ENCODE assay signal across 33 cellular contexts in the genomic region with DNA sequence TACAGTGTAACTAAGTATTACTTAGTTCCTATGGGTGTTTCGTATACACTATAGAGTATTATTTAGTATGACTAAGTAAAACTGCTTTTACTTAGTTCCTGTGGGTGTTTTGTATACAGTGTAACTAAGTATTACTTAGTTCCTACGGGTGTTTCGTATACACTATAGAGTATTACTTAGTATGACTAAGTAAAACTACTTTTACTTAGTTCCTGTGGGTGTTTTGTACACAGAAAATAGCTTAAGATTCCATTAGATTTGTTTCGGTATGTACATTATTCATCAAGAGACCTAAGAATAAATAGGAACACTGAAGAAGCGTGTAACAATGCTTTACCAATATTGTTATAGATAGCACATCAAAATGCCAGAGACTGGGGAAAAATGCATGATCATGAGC. TPM values are rescaled to one million over a fixed set of nuclear protein-coding genes. Genes with fewer than 3 reads are reported as not detected.
DNase-seq lines count a peak whose midpoint lies in the region; ATAC-seq and TF ChIP-seq lines count a peak whose summit lies in the region.
"Had no signal": no experiment of that assay in that cellular context is flagged by ENCODE, and none has a peak within 500 bp of the region (broad histone marks: within the 10 kb centered on the region; RNA-seq: fewer than 3 reads in every experiment).

No MANE protein-coding gene starts in this region.

- no peak for TF ChIP-seq POLR2A in sigmoid colon (IDR thresholded peaks at IDR 0.05)

- H3K4me3 ChIP-seq in Panc1 (ENCODE audit: low read depth in 2 of 2, low read length in 2 of 2) (no peak overlapping the region), mesenchymal stem cell (ENCODE audit: insufficient read depth in 1 of 2, low read depth in 1 of 2, low read length in 2 of 2) (no peak overlapping the region), sigmoid colon (no peak overlapping the region)
- H3K4me3 ChIP-seq: esophagus muscularis mucosa, heart left ventricle, left lung, right atrium auricular region, stomach, thyroid gland, uterus had no signal

- H4K91ac ChIP-seq in mesenchymal stem cell (ENCODE audit: low read length): no peak overlapping the region

- peak; percentile 64 to 86 for ATAC-seq in activated CD4-positive, CD25-positive, alpha-beta regulatory T cell treated with anti-CD3 and anti-CD28 coated beads, Interleukin-2, amount 50 U/mL, for 24 hours
- ATAC-seq in HG02973 (IDR thresholded peaks at IDR 0.05; ENCODE audit: unreplicated experiment) (peak; percentile 61), Panc1 (peak; percentile 56; the same call in 1 of the 2 replicates)
- ATAC-seq in stimulated activated naive B cell treated with anti-CD40 and anti-IgM and Interleukin-4, amounts not matched to agents 10 μg/mL and 1 μg/mL and 100 μg/mL, for 72 hours (replicated peaks): no peak
- ATAC-seq: heart left ventricle, left lung had no signal

- no peak overlapping the region for H2BK5ac ChIP-seq in mesenchymal stem cell (ENCODE audit: low read depth, low read length, poor library complexity, severe bottlenecking)

- no peaks in the 10 kb centered on the region for H3K4me1 Mint-ChIP-seq in stimulated activated naive B cell treated with anti-CD40 and anti-IgM and Interleukin-4, amounts not matched to agents 10 μg/mL and 1 μg/mL and 100 μg/mL, for 72 hours
- H3K4me1 Mint-ChIP-seq: brain, memory B cell had no signal

- H3K27ac ChIP-seq in Panc1 (ENCODE audit: low read length) (no peak overlapping the region), mesenchymal stem cell (ENCODE audit: low read length, poor library complexity, severe bottlenecking) (no peak overlapping the region), sigmoid colon (no peak overlapping the region)
- H3K27ac ChIP-seq: esophagus muscularis mucosa, heart left ventricle, left lung, right atrium auricular region, stomach, thyroid gland, uterus had no signal

- no CpG with 5 or more reads among the region's 5 CpGs for WGBS in mesenchymal stem cell
- WGBS in sigmoid colon, 2 donors: 76 to 81% methylated on average over 5 of the region's 5 CpGs

- H3K36me3 ChIP-seq in Panc1 (ENCODE audit: control insufficient read depth, insufficient read depth, low read length) (no peaks in the 10 kb centered on the region), mesenchymal stem cell (ENCODE audit: control insufficient read depth in 1 of 2, insufficient read depth in 2 of 2, low read depth in 1 of 2, low read length in 2 of 2) (peaks cover 0 to 15% of the 10 kb centered on the region in 2 experiments), sigmoid colon (no peaks in the 10 kb centered on the region)
- H3K36me3 ChIP-seq: esophagus muscularis mucosa, heart left ventricle, left lung, right atrium auricular region, stomach, thyroid gland, uterus had no signal

- H3K4me2 ChIP-seq in mesenchymal stem cell (ENCODE audit: low read length, poor library complexity, severe bottlenecking): no peak overlapping the region
- H3K4me2 ChIP-seq: SK-N-SH had no signal

- H3K27me3 ChIP-seq in Panc1 (ENCODE audit: control insufficient read depth, insufficient read depth, low read length) (no peaks in the 10 kb centered on the region), mesenchymal stem cell (ENCODE audit: control insufficient read depth in 1 of 2, insufficient read depth in 1 of 2, low read length in 2 of 2) (no peaks in the 10 kb centered on the region), sigmoid colon (no peaks in the 10 kb centered on the region)
- H3K27me3 ChIP-seq: right atrium auricular region, stomach, thyroid gland, uterus had no signal

- peaks cover 3% of the 10 kb centered on the region; the same call in 1 of the 2 replicates for H3K4me1 ChIP-seq in Panc1 (ENCODE audit: control insufficient read depth, insufficient read depth, low read length)
- H3K4me1 ChIP-seq in mesenchymal stem cell (ENCODE audit: control insufficient read depth, insufficient read depth, low read depth, low read length): peaks cover 5% of the 10 kb centered on the region
- H3K4me1 ChIP-seq in sigmoid colon: no peaks in the 10 kb centered on the region
- H3K4me1 ChIP-seq: esophagus muscularis mucosa, heart left ventricle, left lung, right atrium auricular region, stomach, thyroid gland, uterus had no signal

- no peaks in the 10 kb centered on the region for H3K9me3 ChIP-seq in Panc1 (ENCODE audit: control insufficient read depth, insufficient read depth, low read depth, low read length)
- no peaks in the 10 kb centered on the region for H3K9me3 ChIP-seq in mesenchymal stem cell (ENCODE audit: control insufficient read depth, low read length)
- H3K9me3 ChIP-seq in sigmoid colon: no peaks in the 10 kb centered on the region
- H3K9me3 ChIP-seq: esophagus muscularis mucosa, heart left ventricle, left lung, right atrium auricular region, SK-N-SH, stomach, thyroid gland, uterus had no signal

- CTCF ChIA-PET in Panc1 (lab: Charles Lee): no interaction called here

- TF ChIP-seq CTCF in Panc1 (IDR thresholded peaks at IDR 0.05) (no peak), sigmoid colon (IDR thresholded peaks at IDR 0.05) (no peak)

- no peak overlapping the region for H3K18ac ChIP-seq in mesenchymal stem cell (ENCODE audit: low read depth in 1 of 2, low read length in 2 of 2)

- H3K14ac ChIP-seq in mesenchymal stem cell (ENCODE audit: low read length in 2 of 2): no peak overlapping the region

- intact Hi-C loops in Panc1 (cut with micrococcal nuclease; ENCODE audit: unreplicated experiment): no loop called here
- intact Hi-C loops in sigmoid colon (cut with DNase I): no loop called here

- no peak overlapping the region for H2AK5ac ChIP-seq in mesenchymal stem cell (ENCODE audit: low read length, severe bottlenecking)

- TF ChIP-seq EP300 in sigmoid colon (IDR thresholded peaks at IDR 0.05): no peak

- no peak overlapping the region for H2BK120ac ChIP-seq in mesenchymal stem cell (ENCODE audit: low read depth, low read length)

- H3K4me3 Mint-ChIP-seq in stimulated activated naive B cell treated with anti-CD40 and anti-IgM and Interleukin-4, amounts not matched to agents 10 μg/mL and 1 μg/mL and 100 μg/mL, for 72 hours: no peak overlapping the region
- H3K4me3 Mint-ChIP-seq: activated CD4-positive, alpha-beta memory T cell treated with anti-CD3 and anti-CD28 coated beads for 36 hours; activated naive CD4-positive, alpha-beta T cell treated with anti-CD3 and anti-CD28 coated beads, Interleukin-2, amount 50 U/mL, for 24 hours; brain; dendritic cell treated with granulocyte-macrophage colony-stimulating factor and Interleukin-4, amounts not matched to agents 40 ng/mL and 50 ng/mL, for 4 days; memory B cell; T-helper 1 cell treated with Interleukin-12 subunit alpha and Interleukin-12 subunit beta and Interleukin-4 antibody, amounts not matched to agents 30 μg/mL and 1 μg/mL, for 36 hours had no signal

- POLR2A ChIA-PET in Panc1 (lab: Charles Lee): interaction anchor here (0.8 kb wide), 1 partner anchor 25 kb away, joined by 4 read pairs; no protein-coding TSS in a partner anchor

- peaks cover 10% of the 10 kb centered on the region for H3K79me1 ChIP-seq in mesenchymal stem cell (replicated peaks; ENCODE audit: low read length, poor library complexity, severe bottlenecking)

- no peak overlapping the region for H2AFZ ChIP-seq in mesenchymal stem cell (ENCODE audit: low read depth, low read length)

- BruUV-seq in Panc1 (replicated peaks; lab: Mats Ljungman, UMichigan): no TSS peak

- in situ Hi-C loops in Panc1 (cut with HindIII; ENCODE audit: low pct_unique_long_range_greater_than_20kb, low sequenced_read_pairs): no loop called here

- DNase-seq in activated CD4-positive, CD25-positive, alpha-beta regulatory T cell (lab: John Stamatoyannopoulos, UW): no peak
- DNase-seq in Panc1 (ENCODE audit: low read depth, low spot score) (no peak), mesenchymal stem cell (peak; percentile 38), midbrain (lab: John Stamatoyannopoulos, UW) (no peak), sigmoid colon (no peak)
- DNase-seq in stimulated activated naive B cell treated with anti-CD40 and anti-IgM and Interleukin-4, amounts not matched to agents 10 μg/mL and 1 μg/mL and 100 μg/mL, for 72 hours: no peak
- DNase-seq: 8988T; activated CD4-positive, alpha-beta memory T cell treated with anti-CD3 and anti-CD28 coated beads for 36 hours; activated CD8-positive, alpha-beta memory T cell treated with anti-CD3 and anti-CD28 coated beads, Interleukin-2, amount 50 U/mL, for 48 hours; amniotic stem cell; DMS79 treated with DMSO at 0.1 percent for 48 hours; foreskin fibroblast; H7; heart left ventricle; islet precursor cell; left lung; NCI-H446 treated with DMSO at 0.1 percent for 48 hours; NCI-H82; SK-N-SH; stimulated activated CD4-positive, alpha-beta T cell treated with anti-CD3 and anti-CD28 coated beads, Interleukin-2, amount 100 ng/mL, for 24 hours; stimulated activated CD8-positive, alpha-beta memory T cell treated with anti-CD3 and anti-CD28 coated beads, Interleukin-4, amount 100 ng/mL, for 48 hours; stomach; thyroid gland; uterus had no signal

- H3K4ac ChIP-seq in mesenchymal stem cell (ENCODE audit: low read depth in 1 of 2, low read length in 2 of 2): no peak overlapping the region

- H2BK15ac ChIP-seq in mesenchymal stem cell (ENCODE audit: low read depth, poor library complexity, severe bottlenecking): no peak overlapping the region

- H4K8ac ChIP-seq in mesenchymal stem cell (ENCODE audit: low read length): no peak overlapping the region

- H3K27me3 Mint-ChIP-seq in stimulated activated naive B cell treated with anti-CD40 and anti-IgM and Interleukin-4, amounts not matched to agents 10 μg/mL and 1 μg/mL and 100 μg/mL, for 72 hours: peaks cover 10 to 11% of the 10 kb centered on the region in 2 donors
- H3K27me3 Mint-ChIP-seq: brain, memory B cell had no signal

- H3K9me3 Mint-ChIP-seq in stimulated activated naive B cell treated with anti-CD40 and anti-IgM and Interleukin-4, amounts not matched to agents 10 μg/mL and 1 μg/mL and 100 μg/mL, for 72 hours: no peaks in the 10 kb centered on the region
- H3K9me3 Mint-ChIP-seq: activated CD4-positive, alpha-beta memory T cell treated with anti-CD3 and anti-CD28 coated beads for 36 hours; activated naive CD4-positive, alpha-beta T cell treated with anti-CD3 and anti-CD28 coated beads, Interleukin-2, amount 50 U/mL, for 24 hours; dendritic cell treated with granulocyte-macrophage colony-stimulating factor and Interleukin-4, amounts not matched to agents 40 ng/mL and 50 ng/mL, for 4 days; memory B cell; T-helper 1 cell treated with Interleukin-12 subunit alpha and Interleukin-12 subunit beta and Interleukin-4 antibody, amounts not matched to agents 30 μg/mL and 1 μg/mL, for 36 hours had no signal

- H2BK12ac ChIP-seq in mesenchymal stem cell (ENCODE audit: low read length in 2 of 2): no peak overlapping the region

- H3K27ac Mint-ChIP-seq in stimulated activated naive B cell treated with anti-CD40 and anti-IgM and Interleukin-4, amounts not matched to agents 10 μg/mL and 1 μg/mL and 100 μg/mL, for 72 hours: no peak overlapping the region
- H3K27ac Mint-ChIP-seq: activated CD4-positive, alpha-beta memory T cell treated with anti-CD3 and anti-CD28 coated beads for 36 hours; activated naive CD4-positive, alpha-beta T cell treated with anti-CD3 and anti-CD28 coated beads, Interleukin-2, amount 50 U/mL, for 24 hours; dendritic cell treated with granulocyte-macrophage colony-stimulating factor and Interleukin-4, amounts not matched to agents 40 ng/mL and 50 ng/mL, for 4 days; memory B cell; T-helper 1 cell treated with Interleukin-12 subunit alpha and Interleukin-12 subunit beta and Interleukin-4 antibody, amounts not matched to agents 30 μg/mL and 1 μg/mL, for 36 hours had no signal

- no peak overlapping the region for H3K23ac ChIP-seq in mesenchymal stem cell (ENCODE audit: low read length in 2 of 2)

- H3K36me3 Mint-ChIP-seq in stimulated activated naive B cell treated with anti-CD40 and anti-IgM and Interleukin-4, amounts not matched to agents 10 μg/mL and 1 μg/mL and 100 μg/mL, for 72 hours: no peaks in the 10 kb centered on the region
- H3K36me3 Mint-ChIP-seq: activated CD4-positive, alpha-beta memory T cell treated with anti-CD3 and anti-CD28 coated beads for 36 hours; activated naive CD4-positive, alpha-beta T cell treated with anti-CD3 and anti-CD28 coated beads, Interleukin-2, amount 50 U/mL, for 24 hours; memory B cell had no signal

- no peak overlapping the region for H3K9ac ChIP-seq in mesenchymal stem cell (ENCODE audit: low read length)
- H3K9ac ChIP-seq: SK-N-SH had no signal

RNA-seq across cellular contexts. Expression of a gene that starts 25.0 kb away (rescaled TPM):
- total RNA-seq in Panc1 (2021; ENCODE audit: unreplicated experiment) (80.2 TPM), sigmoid colon (1 to 10 TPM in 3 of 4 donors, under 1 TPM in 1; under 0.01 to 1.9 (median 1.4) TPM)
- polyA plus RNA-seq in Panc1 (2012; ENCODE audit: insufficient read length): 47.4 TPM
- 122 TPM for polyA plus RNA-seq in mesenchymal stem cell (2013, experiment 1 of 2)
- 117 TPM for polyA plus RNA-seq in mesenchymal stem cell (2013, experiment 2 of 2)
- 1 to 10 TPM in 1 of 3 donors, not detected in 2; 1.2 TPM for polyA plus RNA-seq in sigmoid colon
- total RNA-seq: right atrium auricular region had no signal

Comparison
In these comparisons a context has a peak if more than half of its experiments do, and no peak if none do; other contexts are left out.
1. ATAC-seq: peak in activated CD4-positive, CD25-positive, alpha-beta regulatory T cell treated with anti-CD3 and anti-CD28 coated beads, Interleukin-2, amount 50 U/mL, for 24 hours (2 of 2), HG02973 (single experiment) and Panc1 (single experiment); none in stimulated activated naive B cell treated with anti-CD40 and anti-IgM and Interleukin-4, amounts not matched to agents 10 μg/mL and 1 μg/mL and 100 μg/mL, for 72 hours (0 of 2).
2. RNA of a gene that starts 25.0 kb away (total RNA-seq): 80.2 TPM in Panc1 (single experiment); under 0.01 to 1.9 TPM in sigmoid colon; every median in the first group is over 10 times any median in the second.